16 cellular contexts compared by ENCODE assay signal in the genomic region with DNA sequence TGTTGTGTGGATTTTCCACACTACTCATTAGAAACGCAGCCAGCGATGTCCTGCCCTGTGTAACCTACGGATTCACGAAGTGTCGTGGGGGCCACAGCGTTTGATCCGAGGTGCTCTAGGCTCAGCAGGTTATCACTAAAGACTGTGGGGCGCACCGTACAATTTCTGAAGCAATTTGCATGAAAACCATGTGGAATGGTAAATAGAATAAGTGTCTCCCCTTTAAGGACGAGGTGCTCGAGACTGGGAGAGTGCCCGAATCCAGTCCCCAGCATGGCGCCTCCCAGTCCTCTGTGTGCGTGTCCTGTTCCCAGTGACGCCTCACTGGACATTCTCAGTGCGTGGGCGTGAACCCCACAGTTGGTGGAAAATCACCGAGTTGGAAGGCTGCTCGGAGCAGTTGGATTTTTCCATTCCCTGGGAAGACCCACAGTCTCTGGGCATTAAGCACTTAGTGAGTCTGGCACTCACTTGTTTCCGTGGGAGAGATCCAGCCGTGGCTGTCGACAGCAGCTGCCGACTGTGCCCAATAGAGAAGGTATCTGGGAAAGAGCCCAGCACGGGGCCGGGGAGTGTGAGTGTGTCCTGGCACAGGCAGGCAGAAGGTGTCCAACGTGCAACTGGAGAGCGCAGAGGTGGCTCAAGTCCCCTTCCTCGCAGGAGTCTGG. TPM values are rescaled to one million over a fixed set of nuclear protein-coding genes. Genes with fewer than 3 reads are reported as not detected.
DNase-seq lines count a peak whose midpoint lies in the region; ATAC-seq and TF ChIP-seq lines count a peak whose summit lies in the region.
"Had no signal": no experiment of that assay in that cellular context is flagged by ENCODE, and none has a peak within 500 bp of the region (broad histone marks: within the 10 kb centered on the region; RNA-seq: fewer than 3 reads in every experiment).

No MANE protein-coding gene starts in this region.

- POLR2A ChIA-PET in RWPE1 (lab: Yijun Ruan, JAX; ENCODE audit: low non-redundant PET), result no interaction called here

- no peaks in the 10 kb centered on the region for H3K27me3 ChIP-seq in gastrocnemius medialis
- no peaks in the 10 kb centered on the region for H3K27me3 ChIP-seq in testis
- H3K27me3 ChIP-seq: breast epithelium had no signal

- H3K4me1 ChIP-seq in gastrocnemius medialis, result peaks cover 40 to 53% of the 10 kb centered on the region in 2 donors
- H3K4me1 ChIP-seq in testis, result no peaks in the 10 kb centered on the region
- H3K4me1 ChIP-seq: breast epithelium had no signal

- WGBS in testis, 2 donors, result 78 to 83% methylated on average over 26 to 28 of the region's 28 CpGs

- DNase-seq in RWPE1 (ENCODE audit: low spot score) (no peak), coronary artery (ENCODE audit: low spot score) (no peak), hippocampal formation (lab: John Stamatoyannopoulos, UW) (peak; percentile 62 to 70), gastrocnemius medialis (peak; percentile 64 to 91), testis (no peak)
- no peak for DNase-seq in activated CD4-positive, CD25-positive, alpha-beta regulatory T cell (lab: John Stamatoyannopoulos, UW)
- DNase-seq: activated gamma-delta T cell; AML-193; DMS 273 treated with DMSO at 0.1 percent for 48 hours; NCI-H187 treated with DMSO at 0.1 percent for 48 hours; NCI-H524 treated with DMSO at 0.1 percent for 48 hours; PC-3; stimulated activated CD8-positive, alpha-beta memory T cell treated with anti-CD3 and anti-CD28 coated beads, Interleukin-4, amount 100 ng/mL, for 48 hours had no signal

- H3K27ac ChIP-seq in RWPE1 (peak overlapping the region; percentile 63), coronary artery (peak overlapping the region; percentile 40 to 57), gastrocnemius medialis (peak overlapping the region; percentile 78 to 87 (median 81)), testis (no peak overlapping the region)

- no peak overlapping the region for H3K4me3 ChIP-seq in coronary artery
- peak overlapping the region in 3 of 4 donors; percentile 10 to 29 (median 28) for H3K4me3 ChIP-seq in gastrocnemius medialis
- H3K4me3 ChIP-seq in testis, result no peak overlapping the region
- H3K4me3 ChIP-seq: breast epithelium had no signal

- CTCF ChIA-PET in RWPE1 (lab: Yijun Ruan, JAX), result no interaction called here

- in situ Hi-C loops in gastrocnemius medialis (cut with MboI; ENCODE audit: low sequenced_read_pairs in 4 of 4), result no loop called here

- TF ChIP-seq CTCF in RWPE1 (conservative IDR thresholded peaks at IDR 0.05; ENCODE audit: low read depth), result no peak
- TF ChIP-seq CTCF in coronary artery (IDR thresholded peaks at IDR 0.05), result no peak
- no peak for TF ChIP-seq CTCF in gastrocnemius medialis (IDR thresholded peaks at IDR 0.05 in 4 of 5, conservative IDR thresholded peaks at IDR 0.05 in 1 of 5)
- TF ChIP-seq CTCF in testis (IDR thresholded peaks at IDR 0.05), result no peak

- intact Hi-C loops in gastrocnemius medialis (cut with DNase I; ENCODE audit: low total_unique reads) (loop anchor here (2.0 to 10.0 kb wide), 3 partner anchors 37 to 700 kb away; partner anchors contain the start of genes PFKP and PITRM1), testis (cut with DNase I; ENCODE audit: low total_unique reads) (no loop called here)

- peak; percentile 20 to 28 for TF ChIP-seq POLR2A in gastrocnemius medialis (IDR thresholded peaks at IDR 0.05)
- no peak for TF ChIP-seq POLR2A in testis (IDR thresholded peaks at IDR 0.05)

- peak; percentile 16 to 60 for ATAC-seq in gastrocnemius medialis
- no peak for ATAC-seq in HG02763 (IDR thresholded peaks at IDR 0.05; ENCODE audit: unreplicated experiment)
- ATAC-seq in GM19455 (IDR thresholded peaks at IDR 0.05; ENCODE audit: unreplicated experiment), result no peak
- ATAC-seq: PC-3 had no signal

- no peaks in the 10 kb centered on the region for H3K36me3 ChIP-seq in gastrocnemius medialis
- no peaks in the 10 kb centered on the region for H3K36me3 ChIP-seq in testis (ENCODE audit: low read depth, missing control alignments)
- H3K36me3 ChIP-seq: breast epithelium had no signal

- no peaks in the 10 kb centered on the region for H3K9me3 ChIP-seq in gastrocnemius medialis
- H3K9me3 ChIP-seq in testis, result no peaks in the 10 kb centered on the region
- H3K9me3 ChIP-seq: breast epithelium had no signal

RNA-seq across cellular contexts. Expression of gene PFKP, which starts 37.0 kb away (rescaled TPM):
- total RNA-seq in gastrocnemius medialis (100 to 1,000 TPM in 1 of 4 donors, 10 to 100 TPM in 3; 21.3 to 171 (median 38.9) TPM), testis (100 to 1,000 TPM; 134 to 186 TPM)
- polyA plus RNA-seq in testis (ENCODE audit: insufficient read depth, low read depth, low replicate concordance), result 447 TPM

Comparison
In these comparisons a context has a peak if more than half of its experiments do, and no peak if none do; other contexts are left out.
1. DNase-seq: peak in hippocampal formation (2 of 2) and gastrocnemius medialis (2 of 2); none in RWPE1 (single experiment), coronary artery (single experiment), activated CD4-positive, CD25-positive, alpha-beta regulatory T cell (0 of 4) and testis (single experiment).
2. H3K27ac ChIP-seq: peak in RWPE1 (single experiment), coronary artery (2 of 2) and gastrocnemius medialis (4 of 4); none in testis (0 of 2).
3. H3K4me3 ChIP-seq: peak in gastrocnemius medialis (3 of 4); none in coronary artery (single experiment) and testis (0 of 2).
4. ATAC-seq: peak in gastrocnemius medialis (2 of 2); none in HG02763 (single experiment) and GM19455 (single experiment).